Comparison of ENCODE assay signal across 13 cellular contexts in genomic region chr13:103277099-103277498, GRCh38.
DNase-seq lines count a peak whose midpoint lies in the region; ATAC-seq and TF ChIP-seq lines count a peak whose summit lies in the region.
"Had no signal": no experiment of that assay in that cellular context is flagged by ENCODE, and none has a peak within 500 bp of the region (broad histone marks: within the 10 kb centered on the region; RNA-seq: fewer than 3 reads in every experiment).

No MANE protein-coding gene starts in this region.

- H3K79me2 ChIP-seq in OCI-LY3 (ENCODE audit: low read length) = no peaks in the 10 kb centered on the region

- TF ChIP-seq POLR2A in gastroesophageal sphincter (IDR thresholded peaks at IDR 0.05) (no peak), upper lobe of left lung (IDR thresholded peaks at IDR 0.05) (no peak)

- WGBS in gastroesophageal sphincter (ENCODE audit: low coverage in 1 of 2), 2 donors = 73% methylated on average over 1 of the region's 1 CpG; no CpG with 5 or more reads in 1 of the 2 donors
- WGBS in upper lobe of left lung, 2 donors = 76 to 78% methylated on average over 1 of the region's 1 CpG

- no peak overlapping the region for H3K9ac ChIP-seq in OCI-LY3 (ENCODE audit: low read length)

- TF ChIP-seq CTCF in OCI-LY3 (IDR thresholded peaks at IDR 0.05; ENCODE audit: low read depth, low read length) (no peak), gastroesophageal sphincter (IDR thresholded peaks at IDR 0.05) (no peak), upper lobe of left lung (IDR thresholded peaks at IDR 0.05) (no peak)

- H3K9me3 ChIP-seq in OCI-LY3 (ENCODE audit: insufficient read depth, low read length) (no peaks in the 10 kb centered on the region), gastroesophageal sphincter (no peaks in the 10 kb centered on the region), upper lobe of left lung (no peaks in the 10 kb centered on the region)

- H3K27ac ChIP-seq in OCI-LY3 (ENCODE audit: low read length) (no peak overlapping the region), gastroesophageal sphincter (no peak overlapping the region), upper lobe of left lung (no peak overlapping the region)

- H3K4me3 ChIP-seq in OCI-LY3 (ENCODE audit: low read length) (peak overlapping the region; percentile 61), gastroesophageal sphincter (no peak overlapping the region), upper lobe of left lung (no peak overlapping the region)

- TF ChIP-seq EP300 in gastroesophageal sphincter (IDR thresholded peaks at IDR 0.05) (no peak), upper lobe of left lung (IDR thresholded peaks at IDR 0.05) (no peak)

- H3K4me1 ChIP-seq in OCI-LY3 (ENCODE audit: low read length) = peaks cover 23% of the 10 kb centered on the region
- H3K4me1 ChIP-seq in gastroesophageal sphincter = no peaks in the 10 kb centered on the region
- no peaks in the 10 kb centered on the region for H3K4me1 ChIP-seq in upper lobe of left lung

- H3K27me3 ChIP-seq in OCI-LY3 (ENCODE audit: low read depth, low read length) (no peaks in the 10 kb centered on the region), gastroesophageal sphincter (no peaks in the 10 kb centered on the region), upper lobe of left lung (no peaks in the 10 kb centered on the region)

- no peaks in the 10 kb centered on the region for H4K20me1 ChIP-seq in OCI-LY3 (ENCODE audit: insufficient read depth, low read length)

- peak overlapping the region; percentile 80 for H3K4me2 ChIP-seq in OCI-LY3 (ENCODE audit: low read length)

- H2AFZ ChIP-seq in OCI-LY3 (ENCODE audit: low read depth, low read length) = no peak overlapping the region

- DNase-seq in activated gamma-delta T cell (lab: John Stamatoyannopoulos, UW) (no peak), OCI-M1 (lab: John Stamatoyannopoulos, UW) (no peak), upper lobe of left lung (no peak)
- DNase-seq: activated CD8-positive, alpha-beta memory T cell treated with anti-CD3 and anti-CD28 coated beads, Interleukin-2, amount 50 U/mL, for 4 hours; C1 segment of cervical spinal cord; erythroblast; IMR-90; RPMI8226 had no signal

- peak; percentile 92 for ATAC-seq in GM18520 (IDR thresholded peaks at IDR 0.05; ENCODE audit: unreplicated experiment)
- ATAC-seq in GM21447 (IDR thresholded peaks at IDR 0.05; ENCODE audit: unreplicated experiment) = peak; percentile 96
- peak; percentile 75 for ATAC-seq in HG03039 (IDR thresholded peaks at IDR 0.05; ENCODE audit: unreplicated experiment)
- ATAC-seq in gastroesophageal sphincter = no peak
- no peak for ATAC-seq in upper lobe of left lung (ENCODE audit: low FRiP score in 2 of 2)

- H3K36me3 ChIP-seq in OCI-LY3 (replicated peaks; ENCODE audit: low read depth, low read length) = no peaks in the 10 kb centered on the region
- no peaks in the 10 kb centered on the region for H3K36me3 ChIP-seq in gastroesophageal sphincter
- H3K36me3 ChIP-seq in upper lobe of left lung = no peaks in the 10 kb centered on the region

Comparison
In these comparisons a context has a peak if more than half of its experiments do, and no peak if none do; other contexts are left out.
1. ATAC-seq: peak in GM18520 (single experiment), GM21447 (single experiment) and HG03039 (single experiment); none in gastroesophageal sphincter (single experiment) and upper lobe of left lung (0 of 2).